1 cellular context compared by ENCODE assay signal in the genomic region with DNA sequence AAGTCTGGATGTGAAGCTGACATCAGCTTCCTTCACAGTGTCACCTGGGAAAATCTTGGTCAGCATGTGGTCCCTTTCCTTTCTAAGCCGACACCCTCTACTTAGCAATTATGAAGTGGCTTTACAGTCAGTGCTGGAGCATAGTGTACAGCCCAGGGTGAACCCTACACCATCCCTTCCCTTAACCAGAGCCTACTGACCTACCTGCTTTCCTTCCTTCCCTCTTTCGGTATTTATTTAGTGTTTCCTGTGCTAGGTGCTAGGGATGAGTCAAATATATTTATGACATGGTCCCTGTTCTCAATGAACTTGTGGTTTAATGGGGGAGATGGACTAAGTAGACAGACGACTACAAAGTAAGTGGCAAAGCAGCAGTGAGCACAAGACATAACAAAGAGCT.
TF ChIP-seq lines count a peak whose summit lies in the region.

No MANE protein-coding gene starts in this region.

TF ChIP-seq in GM12878, 131 proteins besides CTCF, POLR2A, EP300 and RAD21 (continues in another document):
- TF ChIP-seq, protein P1, sequence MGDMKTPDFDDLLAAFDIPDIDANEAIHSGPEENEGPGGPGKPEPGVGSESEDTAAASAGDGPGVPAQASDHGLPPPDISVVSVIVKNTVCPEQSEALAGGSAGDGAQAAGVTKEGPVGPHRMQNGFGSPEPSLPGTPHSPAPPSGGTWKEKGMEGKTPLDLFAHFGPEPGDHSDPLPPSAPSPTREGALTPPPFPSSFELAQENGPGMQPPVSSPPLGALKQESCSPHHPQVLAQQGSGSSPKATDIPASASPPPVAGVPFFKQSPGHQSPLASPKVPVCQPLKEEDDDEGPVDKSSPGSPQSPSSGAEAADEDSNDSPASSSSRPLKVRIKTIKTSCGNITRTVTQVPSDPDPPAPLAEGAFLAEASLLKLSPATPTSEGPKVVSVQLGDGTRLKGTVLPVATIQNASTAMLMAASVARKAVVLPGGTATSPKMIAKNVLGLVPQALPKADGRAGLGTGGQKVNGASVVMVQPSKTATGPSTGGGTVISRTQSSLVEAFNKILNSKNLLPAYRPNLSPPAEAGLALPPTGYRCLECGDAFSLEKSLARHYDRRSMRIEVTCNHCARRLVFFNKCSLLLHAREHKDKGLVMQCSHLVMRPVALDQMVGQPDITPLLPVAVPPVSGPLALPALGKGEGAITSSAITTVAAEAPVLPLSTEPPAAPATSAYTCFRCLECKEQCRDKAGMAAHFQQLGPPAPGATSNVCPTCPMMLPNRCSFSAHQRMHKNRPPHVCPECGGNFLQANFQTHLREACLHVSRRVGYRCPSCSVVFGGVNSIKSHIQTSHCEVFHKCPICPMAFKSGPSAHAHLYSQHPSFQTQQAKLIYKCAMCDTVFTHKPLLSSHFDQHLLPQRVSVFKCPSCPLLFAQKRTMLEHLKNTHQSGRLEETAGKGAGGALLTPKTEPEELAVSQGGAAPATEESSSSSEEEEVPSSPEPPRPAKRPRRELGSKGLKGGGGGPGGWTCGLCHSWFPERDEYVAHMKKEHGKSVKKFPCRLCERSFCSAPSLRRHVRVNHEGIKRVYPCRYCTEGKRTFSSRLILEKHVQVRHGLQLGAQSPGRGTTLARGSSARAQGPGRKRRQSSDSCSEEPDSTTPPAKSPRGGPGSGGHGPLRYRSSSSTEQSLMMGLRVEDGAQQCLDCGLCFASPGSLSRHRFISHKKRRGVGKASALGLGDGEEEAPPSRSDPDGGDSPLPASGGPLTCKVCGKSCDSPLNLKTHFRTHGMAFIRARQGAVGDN (IDR thresholded peaks at IDR 0.05), result peak; percentile 76
- TF ChIP-seq ZNF207 (IDR thresholded peaks at IDR 0.05; ENCODE audit: borderline replicate concordance), result no peak
- TF ChIP-seq PML (IDR thresholded peaks at IDR 0.05; ENCODE audit: low read length), result no peak
- no peak for TF ChIP-seq MYB (IDR thresholded peaks at IDR 0.05; ENCODE audit: borderline replicate concordance, low read depth, low read length)
- TF ChIP-seq ESRRA (IDR thresholded peaks at IDR 0.05; ENCODE audit: low read length), result no peak
- TF ChIP-seq HCFC1 (IDR thresholded peaks at IDR 0.05; ENCODE audit: low read length), result no peak
- no peak for TF ChIP-seq NRF1 (conservative IDR thresholded peaks at IDR 0.05; ENCODE audit: low read depth, low read length)
- TF ChIP-seq JUNB (IDR thresholded peaks at IDR 0.05), result peak; percentile 45
- no peak for TF ChIP-seq GATAD2B (conservative IDR thresholded peaks at IDR 0.05; ENCODE audit: low read depth)
- no peak for TF ChIP-seq RB1 (IDR thresholded peaks at IDR 0.05; ENCODE audit: borderline replicate concordance)
- TF ChIP-seq, protein P2, sequence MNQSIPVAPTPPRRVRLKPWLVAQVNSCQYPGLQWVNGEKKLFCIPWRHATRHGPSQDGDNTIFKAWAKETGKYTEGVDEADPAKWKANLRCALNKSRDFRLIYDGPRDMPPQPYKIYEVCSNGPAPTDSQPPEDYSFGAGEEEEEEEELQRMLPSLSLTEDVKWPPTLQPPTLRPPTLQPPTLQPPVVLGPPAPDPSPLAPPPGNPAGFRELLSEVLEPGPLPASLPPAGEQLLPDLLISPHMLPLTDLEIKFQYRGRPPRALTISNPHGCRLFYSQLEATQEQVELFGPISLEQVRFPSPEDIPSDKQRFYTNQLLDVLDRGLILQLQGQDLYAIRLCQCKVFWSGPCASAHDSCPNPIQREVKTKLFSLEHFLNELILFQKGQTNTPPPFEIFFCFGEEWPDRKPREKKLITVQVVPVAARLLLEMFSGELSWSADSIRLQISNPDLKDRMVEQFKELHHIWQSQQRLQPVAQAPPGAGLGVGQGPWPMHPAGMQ (IDR thresholded peaks at IDR 0.05; ENCODE audit: borderline replicate concordance), result no peak
- TF ChIP-seq TCF12 (IDR thresholded peaks at IDR 0.05; ENCODE audit: low read depth, low read length), result no peak
- TF ChIP-seq NR2C2 (IDR thresholded peaks at IDR 0.05; ENCODE audit: borderline replicate concordance, control insufficient read depth, insufficient read length, low read depth), result no peak
- TF ChIP-seq CBFB (IDR thresholded peaks at IDR 0.05; ENCODE audit: low read depth), result 0 out of 2 replicates have a peak, but pooled peaks have one; percentile 28
- TF ChIP-seq NR2F1 (conservative IDR thresholded peaks at IDR 0.05), result no peak
- no peak for TF ChIP-seq KAT2A (conservative IDR thresholded peaks at IDR 0.05; ENCODE audit: control insufficient read depth, low read depth, low read length)
- TF ChIP-seq MEF2B (IDR thresholded peaks at IDR 0.05; ENCODE audit: partially characterized antibody, poor library complexity, severe bottlenecking), result no peak
- peak; percentile 83 for TF ChIP-seq RUNX3 (IDR thresholded peaks at IDR 0.05; ENCODE audit: low read length)
- TF ChIP-seq, protein P3, sequence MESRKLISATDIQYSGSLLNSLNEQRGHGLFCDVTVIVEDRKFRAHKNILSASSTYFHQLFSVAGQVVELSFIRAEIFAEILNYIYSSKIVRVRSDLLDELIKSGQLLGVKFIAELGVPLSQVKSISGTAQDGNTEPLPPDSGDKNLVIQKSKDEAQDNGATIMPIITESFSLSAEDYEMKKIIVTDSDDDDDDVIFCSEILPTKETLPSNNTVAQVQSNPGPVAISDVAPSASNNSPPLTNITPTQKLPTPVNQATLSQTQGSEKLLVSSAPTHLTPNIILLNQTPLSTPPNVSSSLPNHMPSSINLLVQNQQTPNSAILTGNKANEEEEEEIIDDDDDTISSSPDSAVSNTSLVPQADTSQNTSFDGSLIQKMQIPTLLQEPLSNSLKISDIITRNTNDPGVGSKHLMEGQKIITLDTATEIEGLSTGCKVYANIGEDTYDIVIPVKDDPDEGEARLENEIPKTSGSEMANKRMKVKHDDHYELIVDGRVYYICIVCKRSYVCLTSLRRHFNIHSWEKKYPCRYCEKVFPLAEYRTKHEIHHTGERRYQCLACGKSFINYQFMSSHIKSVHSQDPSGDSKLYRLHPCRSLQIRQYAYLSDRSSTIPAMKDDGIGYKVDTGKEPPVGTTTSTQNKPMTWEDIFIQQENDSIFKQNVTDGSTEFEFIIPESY (IDR thresholded peaks at IDR 0.05), result no peak
- no peak for TF ChIP-seq SMAD1 (IDR thresholded peaks at IDR 0.05; ENCODE audit: low read depth, partially characterized antibody)
- TF ChIP-seq KLF5 (IDR thresholded peaks at IDR 0.05; ENCODE audit: partially characterized antibody), result no peak
- no peak for TF ChIP-seq ZNF384 (IDR thresholded peaks at IDR 0.05; ENCODE audit: borderline replicate concordance, low read depth, low read length)
- TF ChIP-seq BMI1 (IDR thresholded peaks at IDR 0.05; ENCODE audit: borderline replicate concordance), result no peak
- TF ChIP-seq, protein P4, sequence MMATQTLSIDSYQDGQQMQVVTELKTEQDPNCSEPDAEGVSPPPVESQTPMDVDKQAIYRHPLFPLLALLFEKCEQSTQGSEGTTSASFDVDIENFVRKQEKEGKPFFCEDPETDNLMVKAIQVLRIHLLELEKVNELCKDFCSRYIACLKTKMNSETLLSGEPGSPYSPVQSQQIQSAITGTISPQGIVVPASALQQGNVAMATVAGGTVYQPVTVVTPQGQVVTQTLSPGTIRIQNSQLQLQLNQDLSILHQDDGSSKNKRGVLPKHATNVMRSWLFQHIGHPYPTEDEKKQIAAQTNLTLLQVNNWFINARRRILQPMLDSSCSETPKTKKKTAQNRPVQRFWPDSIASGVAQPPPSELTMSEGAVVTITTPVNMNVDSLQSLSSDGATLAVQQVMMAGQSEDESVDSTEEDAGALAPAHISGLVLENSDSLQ (IDR thresholded peaks at IDR 0.05), result no peak
- no peak for TF ChIP-seq JUND (IDR thresholded peaks at IDR 0.05; ENCODE audit: low read depth, low read length)
- TF ChIP-seq, protein P5, sequence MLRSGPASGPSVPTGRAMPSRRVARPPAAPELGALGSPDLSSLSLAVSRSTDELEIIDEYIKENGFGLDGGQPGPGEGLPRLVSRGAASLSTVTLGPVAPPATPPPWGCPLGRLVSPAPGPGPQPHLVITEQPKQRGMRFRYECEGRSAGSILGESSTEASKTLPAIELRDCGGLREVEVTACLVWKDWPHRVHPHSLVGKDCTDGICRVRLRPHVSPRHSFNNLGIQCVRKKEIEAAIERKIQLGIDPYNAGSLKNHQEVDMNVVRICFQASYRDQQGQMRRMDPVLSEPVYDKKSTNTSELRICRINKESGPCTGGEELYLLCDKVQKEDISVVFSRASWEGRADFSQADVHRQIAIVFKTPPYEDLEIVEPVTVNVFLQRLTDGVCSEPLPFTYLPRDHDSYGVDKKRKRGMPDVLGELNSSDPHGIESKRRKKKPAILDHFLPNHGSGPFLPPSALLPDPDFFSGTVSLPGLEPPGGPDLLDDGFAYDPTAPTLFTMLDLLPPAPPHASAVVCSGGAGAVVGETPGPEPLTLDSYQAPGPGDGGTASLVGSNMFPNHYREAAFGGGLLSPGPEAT (IDR thresholded peaks at IDR 0.05; ENCODE audit: low read depth), result 0 out of 2 replicates have a peak, but pooled peaks have one; percentile 17
- TF ChIP-seq ZNF217 (IDR thresholded peaks at IDR 0.05), result no peak
- TF ChIP-seq, protein P6, sequence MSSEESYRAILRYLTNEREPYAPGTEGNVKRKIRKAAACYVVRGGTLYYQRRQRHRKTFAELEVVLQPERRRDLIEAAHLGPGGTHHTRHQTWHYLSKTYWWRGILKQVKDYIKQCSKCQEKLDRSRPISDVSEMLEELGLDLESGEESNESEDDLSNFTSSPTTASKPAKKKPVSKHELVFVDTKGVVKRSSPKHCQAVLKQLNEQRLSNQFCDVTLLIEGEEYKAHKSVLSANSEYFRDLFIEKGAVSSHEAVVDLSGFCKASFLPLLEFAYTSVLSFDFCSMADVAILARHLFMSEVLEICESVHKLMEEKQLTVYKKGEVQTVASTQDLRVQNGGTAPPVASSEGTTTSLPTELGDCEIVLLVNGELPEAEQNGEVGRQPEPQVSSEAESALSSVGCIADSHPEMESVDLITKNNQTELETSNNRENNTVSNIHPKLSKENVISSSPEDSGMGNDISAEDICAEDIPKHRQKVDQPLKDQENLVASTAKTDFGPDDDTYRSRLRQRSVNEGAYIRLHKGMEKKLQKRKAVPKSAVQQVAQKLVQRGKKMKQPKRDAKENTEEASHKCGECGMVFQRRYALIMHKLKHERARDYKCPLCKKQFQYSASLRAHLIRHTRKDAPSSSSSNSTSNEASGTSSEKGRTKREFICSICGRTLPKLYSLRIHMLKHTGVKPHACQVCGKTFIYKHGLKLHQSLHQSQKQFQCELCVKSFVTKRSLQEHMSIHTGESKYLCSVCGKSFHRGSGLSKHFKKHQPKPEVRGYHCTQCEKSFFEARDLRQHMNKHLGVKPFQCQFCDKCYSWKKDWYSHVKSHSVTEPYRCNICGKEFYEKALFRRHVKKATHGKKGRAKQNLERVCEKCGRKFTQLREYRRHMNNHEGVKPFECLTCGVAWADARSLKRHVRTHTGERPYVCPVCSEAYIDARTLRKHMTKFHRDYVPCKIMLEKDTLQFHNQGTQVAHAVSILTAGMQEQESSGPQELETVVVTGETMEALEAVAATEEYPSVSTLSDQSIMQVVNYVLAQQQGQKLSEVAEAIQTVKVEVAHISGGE (CRISPR knock-in tag; IDR thresholded peaks at IDR 0.05), result no peak
- TF ChIP-seq CHD1 (IDR thresholded peaks at IDR 0.05; ENCODE audit: low read depth, low read length), result no peak
- no peak for TF ChIP-seq CEBPB (IDR thresholded peaks at IDR 0.05; ENCODE audit: borderline replicate concordance in 1 of 2, low read depth in 2 of 2, low read length in 2 of 2)
- TF ChIP-seq MTA2 (IDR thresholded peaks at IDR 0.05; ENCODE audit: low read depth), result 0 out of 2 replicates have a peak, but pooled peaks have one; percentile 10
- TF ChIP-seq DPF2 (IDR thresholded peaks at IDR 0.05), result no peak
- TF ChIP-seq MYC (IDR thresholded peaks at IDR 0.05; ENCODE audit: insufficient read depth, insufficient read length, insufficient replicate concordance, low read length, severe bottlenecking), result no peak
- TF ChIP-seq ETV6 (conservative IDR thresholded peaks at IDR 0.05 in 1 of 2, IDR thresholded peaks at IDR 0.05 in 1 of 2; ENCODE audit: borderline replicate concordance in 1 of 2, low read depth in 1 of 2), result peak in 1 of 2 experiments; percentile 91; a peak in 2 of 4 replicates
- TF ChIP-seq CREM (IDR thresholded peaks at IDR 0.05; ENCODE audit: low read depth), result peak; percentile 21; the same call in 1 of the 2 replicates
- no peak for TF ChIP-seq NR2C1 (IDR thresholded peaks at IDR 0.05)
- peak; percentile 31 to 58; a peak in 2 of 4 replicates for TF ChIP-seq IKZF2 (IDR thresholded peaks at IDR 0.05)
- TF ChIP-seq TAF1 (IDR thresholded peaks at IDR 0.05; ENCODE audit: borderline replicate concordance, low read depth, low read length), result no peak
- TF ChIP-seq MXI1 (IDR thresholded peaks at IDR 0.05; ENCODE audit: low read depth, low read length), result no peak
- TF ChIP-seq EZH2 (IDR thresholded peaks at IDR 0.05; ENCODE audit: borderline replicate concordance, control insufficient read depth, low read depth, low read length), result no peak
- no peak for TF ChIP-seq TCF7 (IDR thresholded peaks at IDR 0.05; ENCODE audit: borderline replicate concordance)
- TF ChIP-seq, protein P7, sequence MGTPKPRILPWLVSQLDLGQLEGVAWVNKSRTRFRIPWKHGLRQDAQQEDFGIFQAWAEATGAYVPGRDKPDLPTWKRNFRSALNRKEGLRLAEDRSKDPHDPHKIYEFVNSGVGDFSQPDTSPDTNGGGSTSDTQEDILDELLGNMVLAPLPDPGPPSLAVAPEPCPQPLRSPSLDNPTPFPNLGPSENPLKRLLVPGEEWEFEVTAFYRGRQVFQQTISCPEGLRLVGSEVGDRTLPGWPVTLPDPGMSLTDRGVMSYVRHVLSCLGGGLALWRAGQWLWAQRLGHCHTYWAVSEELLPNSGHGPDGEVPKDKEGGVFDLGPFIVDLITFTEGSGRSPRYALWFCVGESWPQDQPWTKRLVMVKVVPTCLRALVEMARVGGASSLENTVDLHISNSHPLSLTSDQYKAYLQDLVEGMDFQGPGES (IDR thresholded peaks at IDR 0.05), result no peak
- no peak for TF ChIP-seq YY1 (IDR thresholded peaks at IDR 0.05; ENCODE audit: low read depth, low read length)
- TF ChIP-seq PAX5 (IDR thresholded peaks at IDR 0.05; ENCODE audit: borderline replicate concordance, low read depth, low read length), result no peak
- TF ChIP-seq ZBED1 (IDR thresholded peaks at IDR 0.05; ENCODE audit: borderline replicate concordance), result no peak; the same call in 1 of the 2 replicates
- TF ChIP-seq SIN3A (IDR thresholded peaks at IDR 0.05; ENCODE audit: low read depth, low read length), result no peak
- TF ChIP-seq RBBP5 (conservative IDR thresholded peaks at IDR 0.05), result no peak
- TF ChIP-seq BCL11A (IDR thresholded peaks at IDR 0.05; ENCODE audit: low read depth, low read length), result no peak
- TF ChIP-seq IRF4 (IDR thresholded peaks at IDR 0.05; ENCODE audit: low read depth, low read length), result no peak
- TF ChIP-seq, protein P8, sequence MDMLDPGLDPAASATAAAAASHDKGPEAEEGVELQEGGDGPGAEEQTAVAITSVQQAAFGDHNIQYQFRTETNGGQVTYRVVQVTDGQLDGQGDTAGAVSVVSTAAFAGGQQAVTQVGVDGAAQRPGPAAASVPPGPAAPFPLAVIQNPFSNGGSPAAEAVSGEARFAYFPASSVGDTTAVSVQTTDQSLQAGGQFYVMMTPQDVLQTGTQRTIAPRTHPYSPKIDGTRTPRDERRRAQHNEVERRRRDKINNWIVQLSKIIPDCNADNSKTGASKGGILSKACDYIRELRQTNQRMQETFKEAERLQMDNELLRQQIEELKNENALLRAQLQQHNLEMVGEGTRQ (IDR thresholded peaks at IDR 0.05; ENCODE audit: borderline replicate concordance, low read depth, low read length), result no peak
- TF ChIP-seq EED (IDR thresholded peaks at IDR 0.05; ENCODE audit: low read depth), result peak; percentile 82
- no peak for TF ChIP-seq RAD51 (IDR thresholded peaks at IDR 0.05)
- no peak for TF ChIP-seq NBN (IDR thresholded peaks at IDR 0.05)
- TF ChIP-seq IKZF1 (conservative IDR thresholded peaks at IDR 0.05), result peak; percentile 43; the same call in 1 of the 2 replicates
